In genomic region chr5:78758169-78758839, GRCh38 we compare ENCODE assay signal across 1 cellular context.
A peak's percentile ranks its signal among the peaks of the same experiment; 100 is the strongest.
TF ChIP-seq lines count a peak whose summit lies in the region.

No MANE protein-coding gene starts in this region.

TF ChIP-seq in HepG2, 621 proteins besides CTCF, POLR2A, EP300 and RAD21 (continued from another document and continues in another):
- TF ChIP-seq ZMYM3 (CRISPR knock-in tag; IDR thresholded peaks at IDR 0.05) (no peak), ZNF367 (CRISPR knock-in tag; IDR thresholded peaks at IDR 0.05; ENCODE audit: borderline replicate concordance) (no peak), ZNF761 (CRISPR knock-in tag; conservative IDR thresholded peaks at IDR 0.05) (no peak), ZXDC (CRISPR knock-in tag; IDR thresholded peaks at IDR 0.05) (no peak), ZSCAN29 (CRISPR knock-in tag; conservative IDR thresholded peaks at IDR 0.05) (no peak), NBN (conservative IDR thresholded peaks at IDR 0.05) (no peak), MIER2 (CRISPR knock-in tag; IDR thresholded peaks at IDR 0.05) (no peak), NFAT5 (CRISPR knock-in tag; IDR thresholded peaks at IDR 0.05) (no peak), GLMP (CRISPR knock-in tag; IDR thresholded peaks at IDR 0.05; ENCODE audit: borderline replicate concordance) (no peak), KDM3A (CRISPR knock-in tag; IDR thresholded peaks at IDR 0.05; ENCODE audit: low read depth) (peak; percentile 39; the same call in 1 of the 2 replicates), STAG1 (CRISPR knock-in tag; IDR thresholded peaks at IDR 0.05) (no peak; the same call in 1 of the 2 replicates), SNAPC5 (CRISPR knock-in tag; IDR thresholded peaks at IDR 0.05; ENCODE audit: borderline replicate concordance) (no peak), GMEB1 (CRISPR knock-in tag; IDR thresholded peaks at IDR 0.05; ENCODE audit: borderline replicate concordance) (no peak), PBX3 (CRISPR knock-in tag; IDR thresholded peaks at IDR 0.05; ENCODE audit: borderline replicate concordance) (no peak), GTF2F1 (IDR thresholded peaks at IDR 0.05; ENCODE audit: low read length) (no peak), TRIM24 (CRISPR knock-in tag; IDR thresholded peaks at IDR 0.05) (no peak), NFE2L1 (CRISPR knock-in tag; IDR thresholded peaks at IDR 0.05; ENCODE audit: borderline replicate concordance) (no peak), NFKB2 (CRISPR knock-in tag; IDR thresholded peaks at IDR 0.05; ENCODE audit: borderline replicate concordance) (no peak), BCLAF1 (IDR thresholded peaks at IDR 0.05) (no peak), ZNF232 (CRISPR knock-in tag; IDR thresholded peaks at IDR 0.05; ENCODE audit: borderline replicate concordance) (no peak), DDIT3 (CRISPR knock-in tag; IDR thresholded peaks at IDR 0.05) (no peak), TSC22D2 (CRISPR knock-in tag; IDR thresholded peaks at IDR 0.05; ENCODE audit: borderline replicate concordance) (0 out of 2 replicates have a peak, but pooled peaks have one; percentile 31), NR2F1 (CRISPR knock-in tag; IDR thresholded peaks at IDR 0.05) (peak; percentile 95 to 98), PATZ1 (CRISPR knock-in tag; IDR thresholded peaks at IDR 0.05) (0 out of 2 replicates have a peak, but pooled peaks have one; percentile 16), CBX5 (CRISPR knock-in tag; IDR thresholded peaks at IDR 0.05; ENCODE audit: borderline replicate concordance) (no peak), ZNF879 (CRISPR knock-in tag; IDR thresholded peaks at IDR 0.05) (no peak), TGIF2 (CRISPR knock-in tag; IDR thresholded peaks at IDR 0.05) (no peak), ZBTB2 (CRISPR knock-in tag; IDR thresholded peaks at IDR 0.05; ENCODE audit: low read depth) (no peak), ZFY (CRISPR knock-in tag; IDR thresholded peaks at IDR 0.05) (no peak), ZSCAN25 (CRISPR knock-in tag; IDR thresholded peaks at IDR 0.05) (no peak), ZNF775 (CRISPR knock-in tag; IDR thresholded peaks at IDR 0.05; ENCODE audit: borderline replicate concordance) (no peak), ZNF580 (CRISPR knock-in tag; IDR thresholded peaks at IDR 0.05; ENCODE audit: borderline replicate concordance, low read depth) (no peak), CBFB (CRISPR knock-in tag; IDR thresholded peaks at IDR 0.05) (peak; percentile 99), E2F2 (CRISPR knock-in tag; IDR thresholded peaks at IDR 0.05; ENCODE audit: borderline replicate concordance) (no peak), ZMAT5 (CRISPR knock-in tag; IDR thresholded peaks at IDR 0.05; ENCODE audit: borderline replicate concordance, low read depth) (no peak), AHR (CRISPR knock-in tag; IDR thresholded peaks at IDR 0.05) (no peak), SALL2 (CRISPR knock-in tag; IDR thresholded peaks at IDR 0.05) (no peak), KAT8 (CRISPR knock-in tag; IDR thresholded peaks at IDR 0.05) (peak; percentile 68)
